8 cellular contexts compared by ENCODE assay signal in genomic region chr6:28080631-28081485, GRCh38. TPM values are rescaled to one million over a fixed set of nuclear protein-coding genes. Genes with fewer than 3 reads are reported as not detected.
DNase-seq lines count a peak whose midpoint lies in the region; ATAC-seq and TF ChIP-seq lines count a peak whose summit lies in the region.

No MANE protein-coding gene starts in this region.

- DNase-seq in DMS153 treated with DMSO at 0.1 percent for 48 hours (lab: John Stamatoyannopoulos, UW; ENCODE audit: unreplicated experiment) (peak; percentile 93), KBM-7 (peak; percentile 97), PC-3 (peak; percentile 96)
- DNase-seq in activated T-cell treated with anti-CD3 and anti-CD28 coated beads, Interleukin-2, amount 50 U/mL, for 48 hours: peak; percentile 92 to 96
- DNase-seq in stimulated activated CD8-positive, alpha-beta memory T cell treated with anti-CD3 and anti-CD28 coated beads, Interleukin-4, amount 100 ng/mL, for 4 hours (ENCODE audit: low read depth in 2 of 2, low spot score in 1 of 2): peak; percentile 80 to 87

- peak overlapping the region; percentile 89 for H3K4me3 ChIP-seq in PC-3 (ENCODE audit: low read length)
- peak overlapping the region; percentile 81 for H3K4me3 ChIP-seq in mucosa of stomach (ENCODE audit: low read length)

- H3K27ac ChIP-seq in PC-3 (ENCODE audit: low read length): peak overlapping the region; percentile 85

- CTCF ChIA-PET in PC-3 (lab: Charles Lee): interaction anchor here (0.7 kb wide), 1 partner anchor 901 kb away, joined by 9 read pairs; no protein-coding TSS in a partner anchor

- intact Hi-C loops in PC-3 (cut with micrococcal nuclease): loop anchor here (1.0 to 10.0 kb wide), 2 partner anchors 23 to 246 kb away; a partner anchor contains a TSS

- peak overlapping the region; percentile 84 for H2AFZ ChIP-seq in PC-3 (ENCODE audit: low read length)

- H3K9me3 ChIP-seq in PC-3 (ENCODE audit: low read length) (peaks cover 6% of the 10 kb centered on the region), mucosa of stomach (ENCODE audit: control insufficient read depth, low read length) (no peaks in the 10 kb centered on the region)

- H3K9me2 ChIP-seq in PC-3 (replicated peaks; ENCODE audit: low read length): no peaks in the 10 kb centered on the region

- H3K27me3 ChIP-seq in PC-3 (ENCODE audit: low read length) (no peaks in the 10 kb centered on the region), mucosa of stomach (ENCODE audit: control insufficient read depth, insufficient read depth, low read length) (no peaks in the 10 kb centered on the region)

- H3F3A ChIP-seq in PC-3 (ENCODE audit: low read length, unreplicated experiment): no peaks in the 10 kb centered on the region

- no peak for TF ChIP-seq CTCF in PC-3 (conservative IDR thresholded peaks at IDR 0.05; ENCODE audit: low read depth, low read length)

- H3K79me2 ChIP-seq in PC-3 (ENCODE audit: low read length): peaks cover 37% of the 10 kb centered on the region

- POLR2A ChIA-PET in PC-3 (lab: Charles Lee; ENCODE audit: unreplicated experiment): interaction anchor here (0.7 kb wide), 1 partner anchor 22 kb away, joined by 15 read pairs; no protein-coding TSS in a partner anchor

- peak; percentile 77 for ATAC-seq in GM21723 (IDR thresholded peaks at IDR 0.05; ENCODE audit: unreplicated experiment)
- ATAC-seq in PC-3: peak; percentile 84
- peak; percentile 95 for ATAC-seq in esophagus mucosa

- in situ Hi-C loops in KBM-7 (cut with MboI; ENCODE audit: low pct_unique_long_range_greater_than_20kb, low sequenced_read_pairs): no loop called here

- H3K9ac ChIP-seq in PC-3 (ENCODE audit: low read length) (peak overlapping the region; percentile 91), mucosa of stomach (ENCODE audit: low read length) (peak overlapping the region; percentile 78)

- H3K4me1 ChIP-seq in PC-3 (ENCODE audit: insufficient read depth, low read length) (peaks cover 3% of the 10 kb centered on the region; the same call in 1 of the 2 replicates), mucosa of stomach (ENCODE audit: control insufficient read depth, insufficient read depth, low read length) (peaks cover 7% of the 10 kb centered on the region)

- BruUV-seq in PC-3 (replicated peaks; lab: Mats Ljungman, UMichigan): no TSS peak

- H3K4me2 ChIP-seq in PC-3 (ENCODE audit: low read length): peak overlapping the region; percentile 85

- H3K36me3 ChIP-seq in PC-3 (ENCODE audit: low read depth, low read length) (peaks cover 31% of the 10 kb centered on the region), mucosa of stomach (ENCODE audit: control insufficient read depth, insufficient read depth, low read length) (no peaks in the 10 kb centered on the region)

- no peaks in the 10 kb centered on the region for H4K20me1 ChIP-seq in PC-3 (ENCODE audit: low read length)

RNA-seq across cellular contexts. Expression of gene ZNF165, which starts 0.5 kb away (rescaled TPM):
- total RNA-seq in PC-3 (2014; rRNA removed): 8.9 and 12.1 TPM in 2 replicates
- 3.0 TPM for total RNA-seq in esophagus mucosa

RNA-seq across cellular contexts. Expression of gene ZSCAN16, which starts 43.6 kb away (rescaled TPM):
- total RNA-seq in PC-3 (2014; rRNA removed) (4.5 and 8.1 TPM in 2 replicates), esophagus mucosa (2.9 TPM)

Comparison
In these comparisons a context has a peak if more than half of its experiments do, and no peak if none do; other contexts are left out.
1. Peak in every context shown above with its lines: DNase-seq, ATAC-seq, H3K4me3 ChIP-seq and H3K27ac ChIP-seq.